Comparison of ENCODE assay signal across 34 cellular contexts in the genomic region with DNA sequence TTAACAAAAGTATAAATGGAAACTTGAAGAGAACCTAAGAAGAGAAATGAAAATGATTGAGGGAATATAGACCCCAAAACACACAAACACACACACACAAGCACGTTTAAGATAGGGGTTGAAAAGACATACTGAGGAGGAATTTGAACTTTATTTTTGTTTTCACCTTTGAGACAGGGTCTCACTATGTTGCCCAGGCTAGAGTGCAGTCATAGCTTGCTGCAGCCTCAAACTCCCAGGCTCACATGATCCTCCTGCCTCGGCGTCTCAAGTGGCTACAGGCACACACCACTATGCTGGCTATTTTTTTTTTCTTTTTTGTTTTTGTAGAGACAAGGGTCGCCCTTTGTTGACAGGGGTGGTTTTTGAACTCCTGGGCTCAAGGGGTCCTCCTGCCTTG.
"Had no signal": no experiment of that assay in that cellular context is flagged by ENCODE, and none has a peak within 500 bp of the region (broad histone marks: within the 10 kb centered on the region; RNA-seq: fewer than 3 reads in every experiment).

No MANE protein-coding gene starts in this region.

- ATAC-seq: activated CD8-positive, alpha-beta T cell treated with anti-CD3 and anti-CD28 coated beads for 36 hours; activated T-cell treated with anti-CD3 and anti-CD28 coated beads, Interleukin-2, amount 50 U/mL, for 4 hours; activated T-helper 17 cell treated with anti-CD3 and anti-CD28 coated beads, Interleukin-2, amount 50 U/mL, for 72 hours; foreskin keratinocyte; gastrocnemius medialis; heart left ventricle; T-helper 17 cell had no signal

- FAIRE-seq: astrocyte, bronchial epithelial cell had no signal

- H3K27me3 Mint-ChIP-seq: activated naive CD8-positive, alpha-beta T cell; activated T-helper 17 cell treated with anti-CD3 and anti-CD28 coated beads, Interleukin-2, amount 50 U/mL, for 72 hours; central memory CD8-positive, alpha-beta T cell; dendritic cell treated with granulocyte-macrophage colony-stimulating factor and Interleukin-4, amounts not matched to agents 40 ng/mL and 50 ng/mL, for 4 days; T-helper 17 cell had no signal

- H3K9me3 ChIP-seq: esophagus muscularis mucosa, gastrocnemius medialis, heart left ventricle had no signal

- H3K27ac Mint-ChIP-seq: activated CD8-positive, alpha-beta T cell treated with anti-CD3 and anti-CD28 coated beads for 36 hours; activated naive CD8-positive, alpha-beta T cell; activated T-helper 17 cell treated with anti-CD3 and anti-CD28 coated beads, Interleukin-2, amount 50 U/mL, for 72 hours; dendritic cell treated with granulocyte-macrophage colony-stimulating factor and Interleukin-4, amounts not matched to agents 40 ng/mL and 50 ng/mL, for 4 days; T-helper 17 cell; T-helper 2 cell treated with Interferon-gamma antibody and Interleukin-4, amounts not matched to agents 5 μg/mL and 100 μg/mL, for 36 hours had no signal

- H3K9me3 Mint-ChIP-seq: activated CD8-positive, alpha-beta T cell treated with anti-CD3 and anti-CD28 coated beads for 36 hours; activated T-cell treated with anti-CD3 and anti-CD28 coated beads, Interleukin-2, amount 50 U/mL, for 4 hours; activated T-helper 17 cell treated with anti-CD3 and anti-CD28 coated beads, Interleukin-2, amount 50 U/mL, for 72 hours; central memory CD8-positive, alpha-beta T cell; dendritic cell treated with granulocyte-macrophage colony-stimulating factor and Interleukin-4, amounts not matched to agents 40 ng/mL and 50 ng/mL, for 4 days; endodermal cell; T-helper 2 cell treated with Interferon-gamma antibody and Interleukin-4, amounts not matched to agents 5 μg/mL and 100 μg/mL, for 36 hours had no signal

- H3K4me3 ChIP-seq: coronary artery, dorsolateral prefrontal cortex, esophagus muscularis mucosa, gastrocnemius medialis, heart left ventricle had no signal

- H3K4me3 Mint-ChIP-seq: activated CD8-positive, alpha-beta T cell treated with anti-CD3 and anti-CD28 coated beads for 36 hours; activated naive CD8-positive, alpha-beta T cell; activated T-cell treated with anti-CD3 and anti-CD28 coated beads, Interleukin-2, amount 50 U/mL, for 4 hours; activated T-helper 17 cell treated with anti-CD3 and anti-CD28 coated beads, Interleukin-2, amount 50 U/mL, for 72 hours; central memory CD8-positive, alpha-beta T cell; dendritic cell treated with granulocyte-macrophage colony-stimulating factor and Interleukin-4, amounts not matched to agents 40 ng/mL and 50 ng/mL, for 4 days; endodermal cell; T-helper 17 cell; T-helper 2 cell treated with Interferon-gamma antibody and Interleukin-4, amounts not matched to agents 5 μg/mL and 100 μg/mL, for 36 hours had no signal

- H3K4me1 ChIP-seq: foreskin keratinocyte had no signal

- H3K36me3 ChIP-seq: brain microvascular endothelial cell, esophagus muscularis mucosa, gastrocnemius medialis, heart left ventricle had no signal

- DNase-seq: activated CD4-positive, alpha-beta T cell treated with anti-CD3 and anti-CD28 coated beads for 1 hour; activated CD4-positive, alpha-beta T cell treated with anti-CD3 and anti-CD28 coated beads for 48 hours; activated CD4-positive, alpha-beta T cell treated with anti-CD3 and anti-CD28 coated beads, Interleukin-2, amount 50 U/mL, for 1 hour; activated CD4-positive, alpha-beta T cell treated with anti-CD3 and anti-CD28 coated beads, Interleukin-2, amount 50 U/mL, for 48 hours; activated CD8-positive, alpha-beta memory T cell treated with anti-CD3 and anti-CD28 coated beads for 24 hours; activated CD8-positive, alpha-beta T cell treated with anti-CD3 and anti-CD28 coated beads for 36 hours; activated effector memory CD4-positive, alpha-beta T cell treated with Interleukin-2 at 50 U/mL for 16 hours; activated gamma-delta T cell treated with Interleukin-2 at 50 U/mL for 16 hours; activated naive CD4-positive, alpha-beta T cell treated with anti-CD3 and anti-CD28 coated beads, Interleukin-2, amount 50 U/mL, for 16 hours; activated naive CD4-positive, alpha-beta T cell treated with Interleukin-2 at 50 U/mL for 16 hours; activated T-cell treated with anti-CD3 and anti-CD28 coated beads, Interleukin-2, amount 50 U/mL, for 4 hours; amniotic stem cell; anterior cingulate cortex; brain microvascular endothelial cell; dorsolateral prefrontal cortex; effector memory CD4-positive, alpha-beta T cell; endodermal cell; erythroblast; foreskin keratinocyte; gastrocnemius medialis; glutamatergic neuron; heart left ventricle; T-helper 1 cell; T-helper 17 cell; T1000 had no signal

- H3K27ac ChIP-seq: brain microvascular endothelial cell, coronary artery, dorsolateral prefrontal cortex, esophagus muscularis mucosa, foreskin keratinocyte, gastrocnemius medialis had no signal

- H3K27me3 ChIP-seq: brain microvascular endothelial cell, dorsolateral prefrontal cortex, esophagus muscularis mucosa, foreskin keratinocyte, gastrocnemius medialis, heart left ventricle had no signal
